In genomic region chr2:12244070-12244469, GRCh38 we compare ENCODE assay signal across 15 cellular contexts.
DNase-seq lines count a peak whose midpoint lies in the region; ATAC-seq, FAIRE-seq and TF ChIP-seq lines count a peak whose summit lies in the region.
"Had no signal": no experiment of that assay in that cellular context is flagged by ENCODE, and none has a peak within 500 bp of the region (broad histone marks: within the 10 kb centered on the region; RNA-seq: fewer than 3 reads in every experiment).

No MANE protein-coding gene starts in this region.

- H4K8ac ChIP-seq in H9 (replicated peaks; ENCODE audit: insufficient read length, low read depth, low read length): no peak overlapping the region

- H3K4me3 Mint-ChIP-seq in H9: no peak overlapping the region
- H3K4me3 Mint-ChIP-seq: CD8-positive, alpha-beta memory T cell had no signal

- H3K4me2 ChIP-seq in fibroblast of lung (ENCODE audit: extremely low read depth, insufficient read depth, low read length) (no peak overlapping the region), H9 (ENCODE audit: insufficient read depth, insufficient read length, low read length) (no peak overlapping the region)
- H3K4me2 ChIP-seq: BLaER1 had no signal

- H3K9ac ChIP-seq in fibroblast of lung (ENCODE audit: insufficient read depth, low read length): no peak overlapping the region
- H3K9ac ChIP-seq in H9 (ENCODE audit: extremely low read depth, insufficient read length, low read length): no peak overlapping the region
- H3K9ac ChIP-seq: BLaER1 had no signal

- FAIRE-seq in H54 (lab: Jason Lieb, UNC) (peak; percentile 66), HTR-8/SVneo (lab: Jason Lieb, UNC) (no peak)
- FAIRE-seq: RCC 7860 had no signal

- H3K79me2 ChIP-seq in fibroblast of lung (ENCODE audit: control insufficient read depth, insufficient read depth, low read length): no peaks in the 10 kb centered on the region
- no peaks in the 10 kb centered on the region for H3K79me2 ChIP-seq in H9 (ENCODE audit: insufficient read depth, low read length)

- H4K5ac ChIP-seq in H9 (ENCODE audit: insufficient read length, low read depth, low read length): no peak overlapping the region

- H4K20me1 ChIP-seq in fibroblast of lung (ENCODE audit: control insufficient read depth, extremely low read depth, insufficient read depth, low read length) (no peaks in the 10 kb centered on the region), H9 (ENCODE audit: control insufficient read depth, insufficient read depth, insufficient read length) (no peaks in the 10 kb centered on the region)
- H4K20me1 ChIP-seq: BLaER1 had no signal

- intact Hi-C loops in left ventricle myocardium superior (cut with micrococcal nuclease): no loop called here

- H3K9me3 ChIP-seq in SJSA1 (replicated peaks) (no peaks in the 10 kb centered on the region), fibroblast of lung (ENCODE audit: control insufficient read depth, insufficient read depth, low read depth, low read length) (no peaks in the 10 kb centered on the region), H9 (ENCODE audit: control insufficient read depth, low read depth, low read length) (no peaks in the 10 kb centered on the region)
- H3K9me3 ChIP-seq: BLaER1 had no signal

- no peaks in the 10 kb centered on the region for H3K36me3 Mint-ChIP-seq in H9 (ENCODE audit: insufficient read depth in 1 of 3, low read depth in 3 of 3)

- H3K18ac ChIP-seq in H9 (ENCODE audit: insufficient read length, low read depth, low read length): no peak overlapping the region

- no peak overlapping the region for H2BK15ac ChIP-seq in H9 (ENCODE audit: low read depth, low read length)

- no peaks in the 10 kb centered on the region for H3K27me3 Mint-ChIP-seq in H9 (ENCODE audit: low read depth)

- peaks cover 12% of the 10 kb centered on the region for H3K4me1 ChIP-seq in SJSA1 (replicated peaks)
- no peaks in the 10 kb centered on the region for H3K4me1 ChIP-seq in fibroblast of lung (ENCODE audit: control insufficient read depth, extremely low read depth, insufficient read depth, low read length)
- no peaks in the 10 kb centered on the region for H3K4me1 ChIP-seq in H9 (ENCODE audit: insufficient read depth, low read length)
- H3K4me1 ChIP-seq: BLaER1 had no signal

- H3K56ac ChIP-seq in H9 (ENCODE audit: insufficient read length, low read depth, low read length): no peak overlapping the region

- H2AK5ac ChIP-seq in H9 (ENCODE audit: insufficient read length, low read length): no peak overlapping the region

- H3K4me3 ChIP-seq in SJSA1: no peak overlapping the region
- no peak overlapping the region for H3K4me3 ChIP-seq in fibroblast of lung (replicated peaks in 1 of 4; ENCODE audit: control extremely low read depth in 1 of 4, insufficient read depth in 1 of 4, low read depth in 3 of 4, low read length in 4 of 4)
- H3K4me3 ChIP-seq: BLaER1 had no signal

- no peak overlapping the region for H2BK12ac ChIP-seq in H9 (ENCODE audit: insufficient read length, low read depth, low read length)

- peak overlapping the region; percentile 65 for H3K27ac ChIP-seq in SJSA1
- no peak overlapping the region for H3K27ac ChIP-seq in fibroblast of lung (ENCODE audit: insufficient read depth, low read length)
- no peak overlapping the region for H3K27ac ChIP-seq in H9 (ENCODE audit: insufficient read length, low read depth, low read length)
- H3K27ac ChIP-seq: BLaER1 had no signal

- no peak overlapping the region for H3K14ac ChIP-seq in H9 (ENCODE audit: insufficient read depth, low read length)

- H3K4me1 Mint-ChIP-seq in H9: no peaks in the 10 kb centered on the region
- H3K4me1 Mint-ChIP-seq: CD8-positive, alpha-beta memory T cell had no signal

- no peak overlapping the region for H4K91ac ChIP-seq in H9 (ENCODE audit: insufficient read length, low read depth, low read length)

- WGBS in H9 (ENCODE audit: extremely low coverage, insufficient read length, low lambda C conversion rate): no CpG with 5 or more reads among the region's 3 CpGs

- H3K36me3 ChIP-seq in SJSA1 (no peaks in the 10 kb centered on the region), fibroblast of lung (ENCODE audit: control insufficient read depth, insufficient read depth, low read length) (no peaks in the 10 kb centered on the region)
- H3K36me3 ChIP-seq: BLaER1 had no signal

- no peak overlapping the region for H2BK120ac ChIP-seq in H9 (ENCODE audit: low read depth, low read length, poor library complexity, severe bottlenecking)

- H3K79me1 ChIP-seq in H9 (ENCODE audit: insufficient read depth, low read depth, low read length, poor library complexity, severe bottlenecking): no peaks in the 10 kb centered on the region

- no peak overlapping the region for H3T11ph ChIP-seq in H9 (ENCODE audit: low read length)

- H3K27me3 ChIP-seq in SJSA1 (replicated peaks) (no peaks in the 10 kb centered on the region), fibroblast of lung (ENCODE audit: control insufficient read depth, insufficient read depth, low read length) (no peaks in the 10 kb centered on the region), H9 (ENCODE audit: insufficient read depth, low read length) (no peaks in the 10 kb centered on the region)
- H3K27me3 ChIP-seq: BLaER1 had no signal

- no peaks in the 10 kb centered on the region for H3K9me3 Mint-ChIP-seq in H9
- H3K9me3 Mint-ChIP-seq: CD8-positive, alpha-beta memory T cell had no signal

- H3K23ac ChIP-seq in H9 (ENCODE audit: insufficient read length, low read depth, low read length): no peak overlapping the region

- no peak overlapping the region; a peak in 1 of 7 replicates for H3K27ac Mint-ChIP-seq in H9
- H3K27ac Mint-ChIP-seq: CD8-positive, alpha-beta memory T cell had no signal

- DNase-seq in H54 (ENCODE audit: insufficient read length, low spot score) (no peak), SJSA1 (ENCODE audit: low read depth in 1 of 2, low spot score in 2 of 2) (peak in 1 of 2 experiments; percentile 20), fibroblast of lung (ENCODE audit: low read depth in 2 of 2) (peak; percentile 31 to 55), renal cortical epithelial cell (ENCODE audit: low read depth) (peak; percentile 58), NCI-H1694 treated with DMSO at 0.1 percent for 48 hours (lab: John Stamatoyannopoulos, UW) (no peak), left ventricle myocardium superior (no peak), H9 (no peak), HTR-8/SVneo (ENCODE audit: insufficient read length, low spot score) (no peak)
- DNase-seq: CD8-positive, alpha-beta memory T cell; Karpas-422; NCI-H2029; NCI-H524; SIG-M5 had no signal

- H2AFZ ChIP-seq in fibroblast of lung (ENCODE audit: low read length) (no peak overlapping the region), H9 (ENCODE audit: low read length) (no peak overlapping the region)

- TF ChIP-seq POLR2A in H54 (IDR thresholded peaks at IDR 0.05; ENCODE audit: low read depth, low read length): no peak

- TF ChIP-seq CTCF in fibroblast of lung (conservative IDR thresholded peaks at IDR 0.05 in 1 of 2, IDR thresholded peaks at IDR 0.05 in 1 of 2; ENCODE audit: low read depth in 1 of 2, low read length in 2 of 2): no peak
- TF ChIP-seq CTCF in H9 (conservative IDR thresholded peaks at IDR 0.05): no peak

- H3K4ac ChIP-seq in H9 (ENCODE audit: low read depth, low read length): no peak overlapping the region

- no peak for ATAC-seq in left ventricle myocardium superior

- H2BK5ac ChIP-seq in H9 (ENCODE audit: insufficient read length, low read length): no peak overlapping the region

- no peak overlapping the region for H2BK20ac ChIP-seq in H9 (ENCODE audit: low read depth, low read length, poor library complexity, severe bottlenecking)

- no peaks in the 10 kb centered on the region for H3K23me2 ChIP-seq in H9 (ENCODE audit: insufficient read length, low read depth, low read length, poor library complexity, severe bottlenecking)

Comparison
In these comparisons a context has a peak if more than half of its experiments do, and no peak if none do; other contexts are left out.
1. DNase-seq: peak in fibroblast of lung (2 of 2) and renal cortical epithelial cell (single experiment); none in H54 (single experiment), NCI-H1694 treated with DMSO at 0.1 percent for 48 hours (single experiment), left ventricle myocardium superior (single experiment), H9 (single experiment) and HTR-8/SVneo (single experiment).